In genomic region chr4:155552180-155552579, GRCh38 we compare ENCODE assay signal across 19 cellular contexts.
DNase-seq lines count a peak whose midpoint lies in the region; TF ChIP-seq lines count a peak whose summit lies in the region.
"Had no signal": no experiment of that assay in that cellular context is flagged by ENCODE, and none has a peak within 500 bp of the region (broad histone marks: within the 10 kb centered on the region; RNA-seq: fewer than 3 reads in every experiment).

No MANE protein-coding gene starts in this region.

- no peak for TF ChIP-seq POLR2A in breast epithelium (IDR thresholded peaks at IDR 0.05)

- peaks cover 10 to 14% of the 10 kb centered on the region in 2 donors for H3K9me3 ChIP-seq in breast epithelium

- H3K4me1 Mint-ChIP-seq in MCF 10A (ENCODE audit: insufficient read depth, unreplicated experiment), result no peaks in the 10 kb centered on the region
- H3K4me1 Mint-ChIP-seq: activated naive CD4-positive, alpha-beta T cell treated with anti-CD3 and anti-CD28 coated beads, Interleukin-2, amount 50 U/mL, for 24 hours; CD4-positive, alpha-beta memory T cell had no signal

- CTCF ChIA-PET in MCF 10A (lab: Yijun Ruan, JAX), result interaction anchor here (0.7 kb wide), 1 partner anchor 526 kb away, joined by 3 read pairs; no protein-coding TSS in a partner anchor

- DNase-seq in MCF 10A (ENCODE audit: unreplicated experiment) (peak; percentile 28), breast epithelium (ENCODE audit: low spot score in 2 of 2) (no peak), amniotic epithelial cell (ENCODE audit: low read depth) (peak; percentile 37), glomerular visceral epithelial cell (ENCODE audit: extremely low spot score) (peak; percentile 8), CD1c-positive myeloid dendritic cell (ENCODE audit: extremely low spot score) (no peak), DMS 273 treated with DMSO at 0.1 percent for 48 hours (lab: John Stamatoyannopoulos, UW) (no peak), NCI-H187 (lab: John Stamatoyannopoulos, UW) (no peak), AG08396 (ENCODE audit: low spot score) (no peak)
- DNase-seq: activated T-cell treated with anti-CD3 and anti-CD28 coated beads, Interleukin-2, amount 50 U/mL, for 1 hour; caudate nucleus; CD4-positive, alpha-beta memory T cell; midbrain; NCI-H1436; nucleus accumbens; thyroid gland had no signal

- H3K27ac ChIP-seq in breast epithelium, result no peak overlapping the region
- H3K27ac ChIP-seq: gastroesophageal sphincter, KMS-11, SK-N-MC, thyroid gland had no signal

- H3K36me3 ChIP-seq in breast epithelium, result no peaks in the 10 kb centered on the region
- H3K36me3 ChIP-seq: gastroesophageal sphincter, thyroid gland had no signal

- TF ChIP-seq CTCF in MCF 10A (IDR thresholded peaks at IDR 0.05; ENCODE audit: unreplicated experiment) (no peak), breast epithelium (IDR thresholded peaks at IDR 0.05) (no peak)

- no peak overlapping the region for H3K4me3 ChIP-seq in breast epithelium
- H3K4me3 ChIP-seq: gastroesophageal sphincter, SK-N-MC, thyroid gland had no signal

- no peaks in the 10 kb centered on the region for H3K27me3 Mint-ChIP-seq in MCF 10A (ENCODE audit: insufficient read depth, unreplicated experiment)
- H3K27me3 Mint-ChIP-seq: activated naive CD4-positive, alpha-beta T cell treated with anti-CD3 and anti-CD28 coated beads, Interleukin-2, amount 50 U/mL, for 24 hours; CD4-positive, alpha-beta memory T cell had no signal

- H3K27ac Mint-ChIP-seq in MCF 10A (ENCODE audit: low read depth, unreplicated experiment), result no peak overlapping the region
- H3K27ac Mint-ChIP-seq: activated naive CD4-positive, alpha-beta T cell treated with anti-CD3 and anti-CD28 coated beads, Interleukin-2, amount 50 U/mL, for 24 hours; CD4-positive, alpha-beta memory T cell had no signal

- H3K27me3 ChIP-seq in breast epithelium, result no peaks in the 10 kb centered on the region
- H3K27me3 ChIP-seq: gastroesophageal sphincter, thyroid gland had no signal

- no peak overlapping the region for H3K4me3 Mint-ChIP-seq in MCF 10A (ENCODE audit: unreplicated experiment)
- H3K4me3 Mint-ChIP-seq: activated naive CD4-positive, alpha-beta T cell treated with anti-CD3 and anti-CD28 coated beads, Interleukin-2, amount 50 U/mL, for 24 hours; CD4-positive, alpha-beta memory T cell had no signal

- peaks cover 11% of the 10 kb centered on the region for H3K9me3 Mint-ChIP-seq in MCF 10A (ENCODE audit: unreplicated experiment)
- H3K9me3 Mint-ChIP-seq: activated naive CD4-positive, alpha-beta T cell treated with anti-CD3 and anti-CD28 coated beads, Interleukin-2, amount 50 U/mL, for 24 hours had no signal

- POLR2A ChIA-PET in MCF 10A (lab: Yijun Ruan, JAX), result no interaction called here

- H3K4me1 ChIP-seq in breast epithelium, result no peaks in the 10 kb centered on the region
- H3K4me1 ChIP-seq: gastroesophageal sphincter, thyroid gland had no signal

- BruUV-seq in MCF 10A (replicated peaks; lab: Mats Ljungman, UMichigan), result no TSS peak

- H3K36me3 Mint-ChIP-seq in MCF 10A (ENCODE audit: insufficient read depth, unreplicated experiment), result no peaks in the 10 kb centered on the region
- H3K36me3 Mint-ChIP-seq: activated naive CD4-positive, alpha-beta T cell treated with anti-CD3 and anti-CD28 coated beads, Interleukin-2, amount 50 U/mL, for 24 hours; CD4-positive, alpha-beta memory T cell had no signal

- intact Hi-C loops in MCF 10A (cut with micrococcal nuclease), result no loop called here
- intact Hi-C loops in breast epithelium (cut with DNase I; ENCODE audit: low total_unique reads), result no loop called here

Comparison
In these comparisons a context has a peak if more than half of its experiments do, and no peak if none do; other contexts are left out.
1. DNase-seq: peak in MCF 10A (single experiment), amniotic epithelial cell (single experiment) and glomerular visceral epithelial cell (single experiment); none in breast epithelium (0 of 2), CD1c-positive myeloid dendritic cell (single experiment), DMS 273 treated with DMSO at 0.1 percent for 48 hours (single experiment), NCI-H187 (0 of 2) and AG08396 (single experiment).